13 cellular contexts compared by ENCODE assay signal in genomic region chr11:34653031-34653430, GRCh38. TPM values are rescaled to one million over a fixed set of nuclear protein-coding genes. Genes with fewer than 3 reads are reported as not detected.
DNase-seq lines count a peak whose midpoint lies in the region; ATAC-seq and TF ChIP-seq lines count a peak whose summit lies in the region.
"Had no signal": no experiment of that assay in that cellular context is flagged by ENCODE, and none has a peak within 500 bp of the region (broad histone marks: within the 10 kb centered on the region; RNA-seq: fewer than 3 reads in every experiment).

No MANE protein-coding gene starts in this region.

- DNase-seq in HT1080 (ENCODE audit: low read depth) (peak; percentile 24), adipocyte (ENCODE audit: low read depth) (peak; percentile 5), stomach (no peak), WERI-Rb-1 (no peak), mesendoderm (no peak), COLO829 (ENCODE audit: low spot score) (no peak)
- DNase-seq: activated naive CD8-positive, alpha-beta T cell treated with anti-CD3 and anti-CD28 coated beads, Interleukin-2, amount 50 U/mL, for 24 hours; CD8-positive, alpha-beta memory T cell; NCI-H1436 treated with DMSO at 0.1 percent for 48 hours; NCI-H69; SIG-M5 had no signal

- H3K79me1 ChIP-seq in mesendoderm (ENCODE audit: low read length), result no peaks in the 10 kb centered on the region

- no peak for TF ChIP-seq EP300 in stomach (IDR thresholded peaks at IDR 0.05)

- H3K9me3 ChIP-seq in adipocyte (ENCODE audit: control insufficient read depth, low read length), result no peaks in the 10 kb centered on the region
- no peaks in the 10 kb centered on the region for H3K9me3 ChIP-seq in stomach
- H3K9me3 ChIP-seq in WERI-Rb-1 (ENCODE audit: severe bottlenecking), result no peaks in the 10 kb centered on the region

- TF ChIP-seq CTCF in stomach (IDR thresholded peaks at IDR 0.05) (no peak), WERI-Rb-1 (IDR thresholded peaks at IDR 0.05; ENCODE audit: low read depth, low read length) (no peak)

- no peak overlapping the region for H2BK120ac ChIP-seq in mesendoderm (ENCODE audit: low read depth, low read length)

- H3K27me3 ChIP-seq in adipocyte (replicated peaks; ENCODE audit: control insufficient read depth, insufficient read depth, low read length) (no peaks in the 10 kb centered on the region), layer of hippocampus (ENCODE audit: control insufficient read depth, insufficient read depth, low read length) (no peaks in the 10 kb centered on the region), stomach (no peaks in the 10 kb centered on the region), WERI-Rb-1 (ENCODE audit: insufficient read depth, low read depth, severe bottlenecking) (no peaks in the 10 kb centered on the region), mesendoderm (ENCODE audit: insufficient read depth, low read length, poor library complexity) (no peaks in the 10 kb centered on the region)

- H2BK5ac ChIP-seq in mesendoderm (ENCODE audit: low read length), result no peak overlapping the region

- H4K5ac ChIP-seq in mesendoderm (ENCODE audit: low read length), result no peak overlapping the region

- H3K27ac ChIP-seq in layer of hippocampus (ENCODE audit: low read depth, low read length), result peak overlapping the region; percentile 4
- peak overlapping the region; percentile 65 to 87 (median 69) for H3K27ac ChIP-seq in stomach
- H3K27ac ChIP-seq in WERI-Rb-1, result no peak overlapping the region
- no peak overlapping the region for H3K27ac ChIP-seq in mesendoderm (ENCODE audit: low read depth, low read length)

- intact Hi-C loops in stomach (cut with DNase I; ENCODE audit: low total_unique reads), result no loop called here

- no peak overlapping the region for H3K18ac ChIP-seq in mesendoderm (ENCODE audit: low read length)

- no peak overlapping the region for H2AK5ac ChIP-seq in mesendoderm (ENCODE audit: low read length)

- no peak overlapping the region for H3K4ac ChIP-seq in mesendoderm (ENCODE audit: low read depth, low read length)

- H3K4me2 ChIP-seq in mesendoderm (ENCODE audit: low read length), result no peak overlapping the region

- no peak overlapping the region for H3K23ac ChIP-seq in mesendoderm (ENCODE audit: low read length)

- H2BK15ac ChIP-seq in mesendoderm (replicated peaks; ENCODE audit: low read depth), result no peak overlapping the region

- H3K79me2 ChIP-seq in mesendoderm (ENCODE audit: control insufficient read depth, insufficient read depth, low read length), result no peaks in the 10 kb centered on the region

- no peak for TF ChIP-seq POLR2A in stomach (IDR thresholded peaks at IDR 0.05)

- no peak overlapping the region for H3K56ac ChIP-seq in mesendoderm (ENCODE audit: low read length)

- peaks cover 42% of the 10 kb centered on the region for H3K4me1 ChIP-seq in adipocyte (ENCODE audit: control insufficient read depth, insufficient read depth, low read length)
- peaks cover 39 to 77% (median 60%) of the 10 kb centered on the region in 4 donors for H3K4me1 ChIP-seq in stomach
- no peaks in the 10 kb centered on the region for H3K4me1 ChIP-seq in mesendoderm (ENCODE audit: control insufficient read depth, low read depth, low read length)

- H4K8ac ChIP-seq in mesendoderm (ENCODE audit: low read depth, low read length), result no peak overlapping the region

- H3K9ac ChIP-seq in adipocyte (ENCODE audit: low read length), result no peak overlapping the region
- no peak overlapping the region for H3K9ac ChIP-seq in mesendoderm (ENCODE audit: low read length)

- no peak for ATAC-seq in GM21825 (IDR thresholded peaks at IDR 0.05; ENCODE audit: unreplicated experiment)
- ATAC-seq: activated naive CD8-positive, alpha-beta T cell treated with anti-CD3 and anti-CD28 coated beads, Interleukin-2, amount 50 U/mL, for 24 hours had no signal

- no peak overlapping the region for H3K4me3 ChIP-seq in adipocyte (ENCODE audit: low read length)
- H3K4me3 ChIP-seq in stomach, result peak overlapping the region in 1 of 4 donors; percentile 1
- no peak overlapping the region for H3K4me3 ChIP-seq in WERI-Rb-1 (ENCODE audit: low read depth, low read length)
- no peak overlapping the region for H3K4me3 ChIP-seq in mesendoderm (ENCODE audit: low read length)

- WGBS in stomach, 5 donors, result 65 to 74% (median 71%) methylated on average over 3 of the region's 3 CpGs
- no CpG with 5 or more reads among the region's 3 CpGs for WGBS in mesendoderm (ENCODE audit: extremely low coverage, insufficient coverage, low lambda C conversion rate)

- no peaks in the 10 kb centered on the region for H3K36me3 ChIP-seq in adipocyte (ENCODE audit: control insufficient read depth, insufficient read depth, low read length, severe bottlenecking)
- peaks cover 0 to 54% (median 28%) of the 10 kb centered on the region in 4 donors for H3K36me3 ChIP-seq in stomach
- H3K36me3 ChIP-seq in WERI-Rb-1, result no peaks in the 10 kb centered on the region
- no peaks in the 10 kb centered on the region for H3K36me3 ChIP-seq in mesendoderm (ENCODE audit: control insufficient read depth, insufficient read depth, low read length)

RNA-seq across cellular contexts. Expression of gene EHF, which starts 32.1 kb away (rescaled TPM):
- total RNA-seq in HT1080 (2014; rRNA removed; shearing (Covaris generic)), result 0.27 TPM in 1 of 2 replicates, not detected in the other
- 0.05 TPM in 1 of 2 replicates, not detected in the other for polyA plus RNA-seq in HT1080 (2015; cell fraction: cytosol; rRNA removed)
- polyA plus RNA-seq in HT1080 (2015; cell fraction: nucleus; rRNA removed), result not detected in 2 replicates
- 100 to 1,000 TPM in 3 of 5 donors, 10 to 100 TPM in 2; 36.2 to 142 (median 113) TPM for total RNA-seq in stomach
- 10 to 100 TPM; 15.5 to 22.8 (median 19.4) TPM for polyA plus RNA-seq in stomach
- 0.06 TPM for polyA plus RNA-seq in mesendoderm (2013, experiment 1 of 2)
- polyA plus RNA-seq in mesendoderm (2013, experiment 2 of 2), result not detected
- polyA plus RNA-seq: CD8-positive, alpha-beta memory T cell had no signal

Comparison
In these comparisons a context has a peak if more than half of its experiments do, and no peak if none do; other contexts are left out.
1. DNase-seq: peak in HT1080 (single experiment) and adipocyte (single experiment); none in stomach (single experiment), WERI-Rb-1 (single experiment), mesendoderm (single experiment) and COLO829 (single experiment).
2. H3K27ac ChIP-seq: peak in layer of hippocampus (single experiment) and stomach (5 of 5); none in WERI-Rb-1 (single experiment) and mesendoderm (single experiment).
3. RNA of gene EHF, which starts 32.1 kb away (total RNA-seq): 36.2 to 142 TPM in stomach; 0.27 TPM in HT1080; every median in the first group is over 10 times any median in the second.